ENCODE assay signal across 14 cellular contexts in genomic region chr17:73215414-73215813, GRCh38. TPM values are rescaled to one million over a fixed set of nuclear protein-coding genes. Genes with fewer than 3 reads are reported as not detected.
DNase-seq lines count a peak whose midpoint lies in the region; ATAC-seq, FAIRE-seq and TF ChIP-seq lines count a peak whose summit lies in the region.
"Had no signal": no experiment of that assay in that cellular context is flagged by ENCODE, and none has a peak within 500 bp of the region (broad histone marks: within the 10 kb centered on the region; RNA-seq: fewer than 3 reads in every experiment).

No MANE protein-coding gene starts in this region.

- H3K36me3 ChIP-seq in DOHH2 (ENCODE audit: control insufficient read depth, low read length): peaks cover 16% of the 10 kb centered on the region
- peaks cover 70% of the 10 kb centered on the region for H3K36me3 ChIP-seq in OCI-LY7 (ENCODE audit: insufficient read depth, low read length)
- peaks cover 7 to 28% of the 10 kb centered on the region in 2 experiments; a peak in 3 of 5 replicates for H3K36me3 ChIP-seq in HepG2 (replicated peaks in 1 of 2; ENCODE audit: control insufficient read depth in 1 of 2, insufficient read depth in 2 of 2, low read length in 2 of 2)

- no peak overlapping the region for H2AFZ ChIP-seq in OCI-LY7 (ENCODE audit: low read length)
- H2AFZ ChIP-seq in HepG2 (ENCODE audit: low read length): no peak overlapping the region

- DNase-seq in OCI-LY7 (ENCODE audit: low spot score) (peak; percentile 30), HepG2 (ENCODE audit: low spot score) (no peak)
- DNase-seq: activated B cell treated with CpG ODN at 0.5 μM for 24 hours; Calu3; NCI-H446 treated with DMSO at 0.1 percent for 48 hours; stimulated activated CD4-positive, alpha-beta T cell treated with anti-CD3 and anti-CD28 coated beads, Interleukin-2, amount 100 ng/mL, for 48 hours had no signal

- no TSS peak for BruUV-seq in OCI-LY7 (replicated peaks; lab: Mats Ljungman, UMichigan)
- no TSS peak for BruUV-seq in HepG2 (replicated peaks; lab: Mats Ljungman, UMichigan)

- peaks cover 20% of the 10 kb centered on the region for H3K79me2 ChIP-seq in DOHH2 (ENCODE audit: control insufficient read depth, low read length)
- H3K79me2 ChIP-seq in OCI-LY7 (ENCODE audit: insufficient read depth, low read depth, low read length): peaks cover 11% of the 10 kb centered on the region; the same call in 1 of the 2 replicates
- peaks cover 11% of the 10 kb centered on the region for H3K79me2 ChIP-seq in HepG2 (ENCODE audit: insufficient read depth, low read length)

- no peak for TF ChIP-seq RAD21 in HepG2 (CRISPR knock-in tag; IDR thresholded peaks at IDR 0.05)

- in situ Hi-C loops in HepG2 (cut with HindIII; ENCODE audit: extremely low pct_ligation_motif_present, low pct_unique_long_range_greater_than_20kb): no loop called here

- 93% methylated on average over 3 of the region's 3 CpGs for WGBS in HepG2 (ENCODE audit: low lambda C conversion rate)

- H3K27me3 ChIP-seq in DOHH2 (ENCODE audit: control insufficient read depth, low read length) (no peaks in the 10 kb centered on the region), HepG2 (ENCODE audit: control insufficient read depth in 1 of 2, insufficient read depth in 2 of 2, low read length in 2 of 2) (no peaks in the 10 kb centered on the region)
- H3K27me3 ChIP-seq: esophagus muscularis mucosa had no signal

- H3K4me3 ChIP-seq in DOHH2 (ENCODE audit: low read length) (no peak overlapping the region), OCI-LY7 (ENCODE audit: low read depth, low read length, poor library complexity, severe bottlenecking) (no peak overlapping the region), HepG2 (replicated peaks in 1 of 3; ENCODE audit: insufficient read depth in 1 of 3, low read depth in 2 of 3, low read length in 3 of 3) (no peak overlapping the region)
- H3K4me3 ChIP-seq: esophagus muscularis mucosa had no signal

- no peaks in the 10 kb centered on the region for H3F3A ChIP-seq in DOHH2 (ENCODE audit: control insufficient read depth, insufficient read depth)

- H3K27ac ChIP-seq in C4-2B (peak overlapping the region; percentile 39), DOHH2 (ENCODE audit: low read depth, low read length) (no peak overlapping the region), OCI-LY7 (ENCODE audit: low read depth, low read length, poor library complexity, severe bottlenecking) (no peak overlapping the region), HepG2 (ENCODE audit: extremely low read length, insufficient read depth, low read length) (no peak overlapping the region)
- H3K27ac ChIP-seq: esophagus muscularis mucosa had no signal

- no peak for TF ChIP-seq POLR2A in HepG2 (IDR thresholded peaks at IDR 0.05; ENCODE audit: insufficient read depth in 1 of 2, low read depth in 2 of 2, low read length in 2 of 2)

- CTCF ChIA-PET in OCI-LY7 (lab: Charles Lee; ENCODE audit: unreplicated experiment) (no interaction called here), HepG2 (lab: Yijun Ruan, JAX; ENCODE audit: low intra/inter-chr PET ratio, low total read pairs) (no interaction called here)

- no peak overlapping the region for H3K9ac ChIP-seq in HepG2 (ENCODE audit: insufficient read depth, low read depth, low read length)

- TF ChIP-seq CTCF in C4-2B (conservative IDR thresholded peaks at IDR 0.05) (peak; percentile 81), DOHH2 (IDR thresholded peaks at IDR 0.05; ENCODE audit: low read depth, low read length, poor library complexity, severe bottlenecking) (peak; percentile 34), OCI-LY7 (conservative IDR thresholded peaks at IDR 0.05; ENCODE audit: low read length) (peak; percentile 70), HepG2 (CRISPR knock-in tag; IDR thresholded peaks at IDR 0.05) (peak; percentile 18; the same call in 1 of the 2 replicates)

- intact Hi-C loops in OCI-LY7 (cut with micrococcal nuclease; ENCODE audit: unreplicated experiment): no loop called here
- intact Hi-C loops in HepG2 (cut with micrococcal nuclease; ENCODE audit: unreplicated experiment): no loop called here

- no peak for TF ChIP-seq EP300 in HepG2 (IDR thresholded peaks at IDR 0.05; ENCODE audit: low read depth in 2 of 2, low read length in 2 of 2)
- TF ChIP-seq EP300 in HepG2 (CRISPR knock-in tag; IDR thresholded peaks at IDR 0.05; ENCODE audit: borderline replicate concordance): no peak

- no peaks in the 10 kb centered on the region for H3K4me1 ChIP-seq in DOHH2 (ENCODE audit: control insufficient read depth, low read length)
- H3K4me1 ChIP-seq in OCI-LY7 (ENCODE audit: insufficient read depth, low read length, poor library complexity, severe bottlenecking): no peaks in the 10 kb centered on the region
- peaks cover 12% of the 10 kb centered on the region; the same call in 1 of the 2 replicates for H3K4me1 ChIP-seq in HepG2 (ENCODE audit: insufficient read depth, low read length)
- H3K4me1 ChIP-seq: esophagus muscularis mucosa had no signal

- H3K9me3 ChIP-seq in DOHH2 (ENCODE audit: control insufficient read depth, insufficient read depth, low read length) (no peaks in the 10 kb centered on the region), OCI-LY7 (ENCODE audit: low read length) (no peaks in the 10 kb centered on the region), HepG2 (ENCODE audit: low read length) (no peaks in the 10 kb centered on the region)
- H3K9me3 ChIP-seq: esophagus muscularis mucosa had no signal

- ATAC-seq in HepG2: peak; percentile 86
- ATAC-seq in HG02885 (IDR thresholded peaks at IDR 0.05; ENCODE audit: poor library complexity, unreplicated experiment): no peak
- ATAC-seq in HG02970 (IDR thresholded peaks at IDR 0.05; ENCODE audit: low FRiP score, unreplicated experiment): no peak
- ATAC-seq in HG03469 (IDR thresholded peaks at IDR 0.05; ENCODE audit: unreplicated experiment): no peak
- no peak for ATAC-seq in GM21423 (IDR thresholded peaks at IDR 0.05; ENCODE audit: unreplicated experiment)

- H4K20me1 ChIP-seq in DOHH2 (ENCODE audit: control insufficient read depth, insufficient read depth, low read depth, low read length): no peaks in the 10 kb centered on the region; the same call in 1 of the 2 replicates
- no peaks in the 10 kb centered on the region for H4K20me1 ChIP-seq in OCI-LY7 (ENCODE audit: insufficient read depth, low read length)
- H4K20me1 ChIP-seq in HepG2 (ENCODE audit: insufficient read depth, low read length): no peaks in the 10 kb centered on the region

- POLR2A ChIA-PET in OCI-LY7 (lab: Charles Lee): interaction anchor here (1.2 kb wide), 1 partner anchor 12 kb away, joined by 5 read pairs; no protein-coding TSS in a partner anchor
- POLR2A ChIA-PET in HepG2 (lab: Yijun Ruan, JAX): interaction anchor here (0.6 to 1.2 kb wide), 3 partner anchors 8 to 17 kb away, joined by 3 to 5 read pairs (median 3); a partner anchor contains a TSS

- FAIRE-seq in HepG2 (lab: Jason Lieb, UNC): no peak
- FAIRE-seq: GM18507 had no signal

- H3K4me2 ChIP-seq in DOHH2 (ENCODE audit: low read length) (no peak overlapping the region), OCI-LY7 (ENCODE audit: low read length) (no peak overlapping the region), HepG2 (ENCODE audit: low read depth, low read length) (no peak overlapping the region)

- H3K9me2 ChIP-seq in DOHH2 (replicated peaks; ENCODE audit: control insufficient read depth, low read length): no peaks in the 10 kb centered on the region
- no peaks in the 10 kb centered on the region for H3K9me2 ChIP-seq in OCI-LY7 (ENCODE audit: insufficient read depth, low read length)

RNA-seq across cellular contexts. Expression of gene COG1, which starts 22.6 kb away (rescaled TPM):
- 19.8 and 38.3 TPM in 2 replicates for total RNA-seq in OCI-LY7 (2014; rRNA removed; shearing (Covaris generic))
- total RNA-seq in OCI-LY7 (2022) (44.1 and 47.5 TPM in 2 replicates), HepG2 (2016; rRNA removed; fragmentation: Illumina TruSeq; extraction: Trizol) (30.4 and 36.6 TPM in 2 replicates)
- 31.1 and 36.5 TPM in 2 replicates for total RNA-seq in HepG2 (2016; cell fraction: cytosol; rRNA removed; fragmentation: Illumina TruSeq; extraction: Trizol; ENCODE audit: low read depth)
- total RNA-seq in HepG2 (2016; cell fraction: insoluble cytoplasmic fraction; rRNA removed; fragmentation: Illumina TruSeq; extraction: Trizol): 27.8 and 35.5 TPM in 2 replicates
- total RNA-seq in HepG2 (2016; cell fraction: membrane; rRNA removed; fragmentation: Illumina TruSeq; extraction: Trizol): 23.1 and 24.1 TPM in 2 replicates
- 30.5 and 33.6 TPM in 2 replicates for total RNA-seq in HepG2 (2016; cell fraction: nucleus; rRNA removed; fragmentation: Illumina TruSeq; extraction: Trizol)
- 39.7 and 42.4 TPM in 2 replicates for polyA plus RNA-seq in HepG2 (2011; rRNA removed)
- 17.6 and 17.9 TPM in 2 replicates for polyA plus RNA-seq in HepG2 (2011; cell fraction: cytosol; rRNA removed)
- 109 and 125 TPM in 2 replicates for polyA plus RNA-seq in HepG2 (2011; cell fraction: nucleus; rRNA removed)
- 39.9 and 40.8 TPM in 2 replicates for polyA plus RNA-seq in HepG2 (2012)
- polyA plus RNA-seq in HepG2 (2016; cell fraction: cytosol; fragmentation: Illumina TruSeq; extraction: Trizol; ENCODE audit: low read depth): 7.6 and 9.4 TPM in 2 replicates
- polyA plus RNA-seq in HepG2 (2016; cell fraction: insoluble cytoplasmic fraction; fragmentation: Illumina TruSeq; extraction: Trizol; ENCODE audit: low read depth): 29.1 and 39.8 TPM in 2 replicates
- polyA plus RNA-seq in HepG2 (2016; cell fraction: membrane; fragmentation: Illumina TruSeq; extraction: Trizol; ENCODE audit: low read depth): 12.3 and 15.1 TPM in 2 replicates
- 67.3 and 73.0 TPM in 2 replicates for polyA plus RNA-seq in HepG2 (2016; cell fraction: nucleus; fragmentation: Illumina TruSeq; extraction: Trizol; ENCODE audit: insufficient read depth, low read depth)
- polyA minus RNA-seq in HepG2 (2011; rRNA and poly(A)+ RNA removed; ENCODE audit: low replicate concordance): 29.1 and 63.0 TPM in 2 replicates
- 21.6 and 22.3 TPM in 2 replicates for polyA minus RNA-seq in HepG2 (2011; cell fraction: cytosol; rRNA and poly(A)+ RNA removed)
- 95.8 and 106 TPM in 2 replicates for polyA minus RNA-seq in HepG2 (2011; cell fraction: nucleus; rRNA and poly(A)+ RNA removed)

RNA-seq across cellular contexts. Expression of gene CPSF4L, which starts 46.3 kb away (rescaled TPM):
- total RNA-seq in OCI-LY7 (2014; rRNA removed; shearing (Covaris generic)): not detected in 2 replicates
- total RNA-seq in OCI-LY7 (2022) (not detected in 2 replicates), HepG2 (2016; rRNA removed; fragmentation: Illumina TruSeq; extraction: Trizol) (0.73 and 0.94 TPM in 2 replicates)
- total RNA-seq in HepG2 (2016; cell fraction: cytosol; rRNA removed; fragmentation: Illumina TruSeq; extraction: Trizol; ENCODE audit: low read depth): 1.3 and 1.5 TPM in 2 replicates
- total RNA-seq in HepG2 (2016; cell fraction: insoluble cytoplasmic fraction; rRNA removed; fragmentation: Illumina TruSeq; extraction: Trizol): 0.76 and 1.1 TPM in 2 replicates
- total RNA-seq in HepG2 (2016; cell fraction: membrane; rRNA removed; fragmentation: Illumina TruSeq; extraction: Trizol): 1.3 and 1.5 TPM in 2 replicates
- total RNA-seq in HepG2 (2016; cell fraction: nucleus; rRNA removed; fragmentation: Illumina TruSeq; extraction: Trizol): 0.99 and 1.5 TPM in 2 replicates
- polyA plus RNA-seq in HepG2 (2011; rRNA removed): 1.2 and 1.6 TPM in 2 replicates
- 0.32 and 0.70 TPM in 2 replicates for polyA plus RNA-seq in HepG2 (2011; cell fraction: cytosol; rRNA removed)
- polyA plus RNA-seq in HepG2 (2011; cell fraction: nucleus; rRNA removed): 0.21 TPM in 1 of 2 replicates, not detected in the other
- 0.25 and 0.48 TPM in 2 replicates for polyA plus RNA-seq in HepG2 (2012)
- 0.86 and 1.8 TPM in 2 replicates for polyA plus RNA-seq in HepG2 (2016; cell fraction: cytosol; fragmentation: Illumina TruSeq; extraction: Trizol; ENCODE audit: low read depth)
- polyA plus RNA-seq in HepG2 (2016; cell fraction: insoluble cytoplasmic fraction; fragmentation: Illumina TruSeq; extraction: Trizol; ENCODE audit: low read depth): 0.60 and 1.3 TPM in 2 replicates
- polyA plus RNA-seq in HepG2 (2016; cell fraction: membrane; fragmentation: Illumina TruSeq; extraction: Trizol; ENCODE audit: low read depth): 1.3 and 1.5 TPM in 2 replicates
- not detected in 2 replicates for polyA plus RNA-seq in HepG2 (2016; cell fraction: nucleus; fragmentation: Illumina TruSeq; extraction: Trizol; ENCODE audit: insufficient read depth, low read depth)
- polyA minus RNA-seq in HepG2 (2011; rRNA and poly(A)+ RNA removed; ENCODE audit: low replicate concordance): 0.42 TPM in 1 of 2 replicates, not detected in the other
- not detected in 2 replicates for polyA minus RNA-seq in HepG2 (2011; cell fraction: cytosol; rRNA and poly(A)+ RNA removed)
- 1.3 TPM in 1 of 2 replicates, not detected in the other for polyA minus RNA-seq in HepG2 (2011; cell fraction: nucleus; rRNA and poly(A)+ RNA removed)
- total RNA-seq: activated B cell treated with CpG ODN at 0.5 μM for 24 hours, Calu3, esophagus muscularis mucosa had no signal

RNA-seq across cellular contexts. Expression of gene SSTR2, which starts 50.6 kb away (rescaled TPM):
- not detected in 2 replicates for total RNA-seq in OCI-LY7 (2014; rRNA removed; shearing (Covaris generic))
- total RNA-seq in OCI-LY7 (2022) (not detected in 2 replicates), HepG2 (2016; rRNA removed; fragmentation: Illumina TruSeq; extraction: Trizol) (not detected in 2 replicates)
- total RNA-seq in HepG2 (2016; cell fraction: cytosol; rRNA removed; fragmentation: Illumina TruSeq; extraction: Trizol; ENCODE audit: low read depth): not detected in 2 replicates
- 0.04 TPM in 1 of 2 replicates, not detected in the other for total RNA-seq in HepG2 (2016; cell fraction: insoluble cytoplasmic fraction; rRNA removed; fragmentation: Illumina TruSeq; extraction: Trizol)
- total RNA-seq in HepG2 (2016; cell fraction: membrane; rRNA removed; fragmentation: Illumina TruSeq; extraction: Trizol): 0.03 TPM in 1 of 2 replicates, not detected in the other
- total RNA-seq in HepG2 (2016; cell fraction: nucleus; rRNA removed; fragmentation: Illumina TruSeq; extraction: Trizol): not detected in 2 replicates
- polyA plus RNA-seq in HepG2 (2011; rRNA removed): 0.01 and 0.04 TPM in 2 replicates
- 0.05 TPM in 2 replicates for polyA plus RNA-seq in HepG2 (2011; cell fraction: cytosol; rRNA removed)
- polyA plus RNA-seq in HepG2 (2011; cell fraction: nucleus; rRNA removed): 0.03 TPM in 2 replicates
- polyA plus RNA-seq in HepG2 (2012): 0.03 and 0.21 TPM in 2 replicates
- polyA plus RNA-seq in HepG2 (2016; cell fraction: cytosol; fragmentation: Illumina TruSeq; extraction: Trizol; ENCODE audit: low read depth): 0.02 TPM in 1 of 2 replicates, not detected in the other
- not detected in 2 replicates for polyA plus RNA-seq in HepG2 (2016; cell fraction: insoluble cytoplasmic fraction; fragmentation: Illumina TruSeq; extraction: Trizol; ENCODE audit: low read depth)
- 0.02 TPM in 1 of 2 replicates, not detected in the other for polyA plus RNA-seq in HepG2 (2016; cell fraction: membrane; fragmentation: Illumina TruSeq; extraction: Trizol; ENCODE audit: low read depth)
- not detected in 2 replicates for polyA plus RNA-seq in HepG2 (2016; cell fraction: nucleus; fragmentation: Illumina TruSeq; extraction: Trizol; ENCODE audit: insufficient read depth, low read depth)
- 0.07 and 0.14 TPM in 2 replicates for polyA minus RNA-seq in HepG2 (2011; rRNA and poly(A)+ RNA removed; ENCODE audit: low replicate concordance)
- not detected in 2 replicates for polyA minus RNA-seq in HepG2 (2011; cell fraction: cytosol; rRNA and poly(A)+ RNA removed)
- under 0.01 and 0.12 TPM in 2 replicates for polyA minus RNA-seq in HepG2 (2011; cell fraction: nucleus; rRNA and poly(A)+ RNA removed)

Comparison
In these comparisons a context has a peak if more than half of its experiments do, and no peak if none do; other contexts are left out.
1. CTCF ChIP-seq: peak in every context shown above with its lines; median percentile 81 in C4-2B; 70 in OCI-LY7; 34 in DOHH2; 18 in HepG2.